In the genomic region with DNA sequence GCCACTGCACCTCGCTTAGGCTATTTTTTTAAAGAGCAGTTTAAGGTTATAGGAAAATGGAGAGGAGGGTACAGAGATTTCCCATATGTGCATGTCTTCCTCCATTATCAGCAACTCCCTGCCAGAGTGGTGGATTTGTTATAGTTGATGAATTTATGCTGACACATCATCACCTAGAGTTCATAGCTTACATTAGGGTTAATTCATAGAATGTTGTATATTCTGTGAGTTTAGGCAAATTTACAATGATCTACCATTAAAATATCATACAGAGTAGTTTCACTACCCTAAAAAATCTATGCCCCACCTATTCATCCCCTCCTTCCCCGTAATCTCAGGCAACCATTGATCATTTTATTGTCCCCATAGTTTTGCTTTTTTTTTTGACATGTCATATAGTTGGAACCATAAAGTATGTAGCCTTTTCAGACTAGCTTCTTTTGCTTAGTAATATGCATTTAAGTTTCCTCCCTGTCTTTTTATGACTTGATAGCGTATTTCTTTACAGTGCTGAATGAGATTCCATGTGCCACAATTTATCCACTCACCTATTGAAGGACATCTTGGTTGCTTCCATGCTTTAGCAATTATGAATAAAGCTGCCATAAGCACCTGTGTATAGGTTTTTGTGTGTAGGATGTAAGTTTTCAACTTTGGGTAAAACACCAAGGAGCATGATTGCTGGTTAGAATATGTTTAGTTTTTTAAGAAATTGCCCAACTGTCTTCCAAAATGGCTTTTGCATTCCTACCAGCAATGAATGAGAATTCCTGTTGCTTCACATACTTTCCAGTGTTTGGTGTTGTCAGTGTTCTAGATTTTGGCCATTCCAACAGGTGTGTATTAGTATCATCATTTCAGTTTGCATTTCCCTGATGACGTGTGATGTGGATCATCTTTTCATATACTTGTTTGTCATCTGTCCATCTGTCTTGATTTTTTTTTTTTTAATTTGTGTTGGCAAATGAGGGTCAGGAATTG, we compare ENCODE assay signal across 1 cellular context.
A peak's percentile ranks its signal among the peaks of the same experiment; 100 is the strongest.
TF ChIP-seq lines count a peak whose summit lies in the region.

No MANE protein-coding gene starts in this region.

TF ChIP-seq in K562, 482 proteins besides CTCF, POLR2A, EP300 and RAD21 (continues in another document):
- TF ChIP-seq MAFF (IDR thresholded peaks at IDR 0.05; ENCODE audit: low read length) (peak; percentile 91), ELF2 (CRISPR knock-in tag; IDR thresholded peaks at IDR 0.05) (no peak), ERF (CRISPR knock-in tag; IDR thresholded peaks at IDR 0.05) (no peak), CBX2 (IDR thresholded peaks at IDR 0.05; ENCODE audit: insufficient read depth, low read length, poor library complexity, severe bottlenecking) (no peak), RAD51 (IDR thresholded peaks at IDR 0.05; ENCODE audit: borderline replicate concordance, low read depth) (no peak), NR1H2 (CRISPR knock-in tag; IDR thresholded peaks at IDR 0.05) (no peak), SAP30 (IDR thresholded peaks at IDR 0.05; ENCODE audit: borderline replicate concordance, insufficient read depth, low read depth, low read length, poor library complexity, severe bottlenecking) (no peak), DPF2 (IDR thresholded peaks at IDR 0.05) (no peak), HDAC1 (IDR thresholded peaks at IDR 0.05) (no peak), NCOA2 (IDR thresholded peaks at IDR 0.05; ENCODE audit: partially characterized antibody in 2 of 2) (no peak), CXXC5 (CRISPR knock-in tag; IDR thresholded peaks at IDR 0.05) (no peak), PPARD (CRISPR knock-in tag; IDR thresholded peaks at IDR 0.05) (no peak), WHSC1 (IDR thresholded peaks at IDR 0.05; ENCODE audit: low read length) (no peak), STAT5B (CRISPR knock-in tag; IDR thresholded peaks at IDR 0.05) (no peak), ZNF316 (IDR thresholded peaks at IDR 0.05) (peak; percentile 98), CAMTA2 (CRISPR knock-in tag; conservative IDR thresholded peaks at IDR 0.05) (no peak), HDAC3 (IDR thresholded peaks at IDR 0.05; ENCODE audit: borderline replicate concordance, partially characterized antibody) (no peak), SMAD2 (IDR thresholded peaks at IDR 0.05; ENCODE audit: low read depth, low read length) (no peak)
- TF ChIP-seq, protein P1, sequence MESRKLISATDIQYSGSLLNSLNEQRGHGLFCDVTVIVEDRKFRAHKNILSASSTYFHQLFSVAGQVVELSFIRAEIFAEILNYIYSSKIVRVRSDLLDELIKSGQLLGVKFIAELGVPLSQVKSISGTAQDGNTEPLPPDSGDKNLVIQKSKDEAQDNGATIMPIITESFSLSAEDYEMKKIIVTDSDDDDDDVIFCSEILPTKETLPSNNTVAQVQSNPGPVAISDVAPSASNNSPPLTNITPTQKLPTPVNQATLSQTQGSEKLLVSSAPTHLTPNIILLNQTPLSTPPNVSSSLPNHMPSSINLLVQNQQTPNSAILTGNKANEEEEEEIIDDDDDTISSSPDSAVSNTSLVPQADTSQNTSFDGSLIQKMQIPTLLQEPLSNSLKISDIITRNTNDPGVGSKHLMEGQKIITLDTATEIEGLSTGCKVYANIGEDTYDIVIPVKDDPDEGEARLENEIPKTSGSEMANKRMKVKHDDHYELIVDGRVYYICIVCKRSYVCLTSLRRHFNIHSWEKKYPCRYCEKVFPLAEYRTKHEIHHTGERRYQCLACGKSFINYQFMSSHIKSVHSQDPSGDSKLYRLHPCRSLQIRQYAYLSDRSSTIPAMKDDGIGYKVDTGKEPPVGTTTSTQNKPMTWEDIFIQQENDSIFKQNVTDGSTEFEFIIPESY (CRISPR knock-in tag; IDR thresholded peaks at IDR 0.05), result no peak
- TF ChIP-seq, protein P2, sequence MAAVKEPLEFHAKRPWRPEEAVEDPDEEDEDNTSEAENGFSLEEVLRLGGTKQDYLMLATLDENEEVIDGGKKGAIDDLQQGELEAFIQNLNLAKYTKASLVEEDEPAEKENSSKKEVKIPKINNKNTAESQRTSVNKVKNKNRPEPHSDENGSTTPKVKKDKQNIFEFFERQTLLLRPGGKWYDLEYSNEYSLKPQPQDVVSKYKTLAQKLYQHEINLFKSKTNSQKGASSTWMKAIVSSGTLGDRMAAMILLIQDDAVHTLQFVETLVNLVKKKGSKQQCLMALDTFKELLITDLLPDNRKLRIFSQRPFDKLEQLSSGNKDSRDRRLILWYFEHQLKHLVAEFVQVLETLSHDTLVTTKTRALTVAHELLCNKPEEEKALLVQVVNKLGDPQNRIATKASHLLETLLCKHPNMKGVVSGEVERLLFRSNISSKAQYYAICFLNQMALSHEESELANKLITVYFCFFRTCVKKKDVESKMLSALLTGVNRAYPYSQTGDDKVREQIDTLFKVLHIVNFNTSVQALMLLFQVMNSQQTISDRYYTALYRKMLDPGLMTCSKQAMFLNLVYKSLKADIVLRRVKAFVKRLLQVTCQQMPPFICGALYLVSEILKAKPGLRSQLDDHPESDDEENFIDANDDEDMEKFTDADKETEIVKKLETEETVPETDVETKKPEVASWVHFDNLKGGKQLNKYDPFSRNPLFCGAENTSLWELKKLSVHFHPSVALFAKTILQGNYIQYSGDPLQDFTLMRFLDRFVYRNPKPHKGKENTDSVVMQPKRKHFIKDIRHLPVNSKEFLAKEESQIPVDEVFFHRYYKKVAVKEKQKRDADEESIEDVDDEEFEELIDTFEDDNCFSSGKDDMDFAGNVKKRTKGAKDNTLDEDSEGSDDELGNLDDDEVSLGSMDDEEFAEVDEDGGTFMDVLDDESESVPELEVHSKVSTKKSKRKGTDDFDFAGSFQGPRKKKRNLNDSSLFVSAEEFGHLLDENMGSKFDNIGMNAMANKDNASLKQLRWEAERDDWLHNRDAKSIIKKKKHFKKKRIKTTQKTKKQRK (IDR thresholded peaks at IDR 0.05; ENCODE audit: borderline replicate concordance, low read depth, low read length), result no peak
- TF ChIP-seq, protein P3, sequence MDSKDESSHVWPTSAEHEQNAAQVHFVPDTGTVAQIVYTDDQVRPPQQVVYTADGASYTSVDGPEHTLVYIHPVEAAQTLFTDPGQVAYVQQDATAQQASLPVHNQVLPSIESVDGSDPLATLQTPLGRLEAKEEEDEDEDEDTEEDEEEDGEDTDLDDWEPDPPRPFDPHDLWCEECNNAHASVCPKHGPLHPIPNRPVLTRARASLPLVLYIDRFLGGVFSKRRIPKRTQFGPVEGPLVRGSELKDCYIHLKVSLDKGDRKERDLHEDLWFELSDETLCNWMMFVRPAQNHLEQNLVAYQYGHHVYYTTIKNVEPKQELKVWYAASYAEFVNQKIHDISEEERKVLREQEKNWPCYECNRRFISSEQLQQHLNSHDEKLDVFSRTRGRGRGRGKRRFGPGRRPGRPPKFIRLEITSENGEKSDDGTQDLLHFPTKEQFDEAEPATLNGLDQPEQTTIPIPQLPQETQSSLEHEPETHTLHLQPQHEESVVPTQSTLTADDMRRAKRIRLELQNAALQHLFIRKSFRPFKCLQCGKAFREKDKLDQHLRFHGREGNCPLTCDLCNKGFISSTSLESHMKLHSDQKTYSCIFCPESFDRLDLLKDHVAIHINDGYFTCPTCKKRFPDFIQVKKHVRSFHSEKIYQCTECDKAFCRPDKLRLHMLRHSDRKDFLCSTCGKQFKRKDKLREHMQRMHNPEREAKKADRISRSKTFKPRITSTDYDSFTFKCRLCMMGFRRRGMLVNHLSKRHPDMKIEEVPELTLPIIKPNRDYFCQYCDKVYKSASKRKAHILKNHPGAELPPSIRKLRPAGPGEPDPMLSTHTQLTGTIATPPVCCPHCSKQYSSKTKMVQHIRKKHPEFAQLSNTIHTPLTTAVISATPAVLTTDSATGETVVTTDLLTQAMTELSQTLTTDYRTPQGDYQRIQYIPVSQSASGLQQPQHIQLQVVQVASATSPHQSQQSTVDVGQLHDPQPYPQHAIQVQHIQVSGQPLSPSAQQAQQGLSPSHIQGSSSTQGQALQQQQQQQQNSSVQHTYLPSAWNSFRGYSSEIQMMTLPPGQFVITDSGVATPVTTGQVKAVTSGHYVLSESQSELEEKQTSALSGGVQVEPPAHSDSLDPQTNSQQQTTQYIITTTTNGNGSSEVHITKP (IDR thresholded peaks at IDR 0.05; ENCODE audit: partially characterized antibody), result no peak
- TF ChIP-seq, protein P4, sequence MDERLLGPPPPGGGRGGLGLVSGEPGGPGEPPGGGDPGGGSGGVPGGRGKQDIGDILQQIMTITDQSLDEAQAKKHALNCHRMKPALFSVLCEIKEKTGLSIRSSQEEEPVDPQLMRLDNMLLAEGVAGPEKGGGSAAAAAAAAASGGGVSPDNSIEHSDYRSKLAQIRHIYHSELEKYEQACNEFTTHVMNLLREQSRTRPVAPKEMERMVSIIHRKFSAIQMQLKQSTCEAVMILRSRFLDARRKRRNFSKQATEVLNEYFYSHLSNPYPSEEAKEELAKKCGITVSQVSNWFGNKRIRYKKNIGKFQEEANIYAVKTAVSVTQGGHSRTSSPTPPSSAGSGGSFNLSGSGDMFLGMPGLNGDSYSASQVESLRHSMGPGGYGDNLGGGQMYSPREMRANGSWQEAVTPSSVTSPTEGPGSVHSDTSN (CRISPR knock-in tag; IDR thresholded peaks at IDR 0.05; ENCODE audit: low read depth), result no peak
- TF ChIP-seq, protein P4 (tag; conservative IDR thresholded peaks at IDR 0.05; ENCODE audit: low read depth), result 0 out of 2 replicates have a peak, but pooled peaks have one; percentile 31
- TF ChIP-seq, protein P5, sequence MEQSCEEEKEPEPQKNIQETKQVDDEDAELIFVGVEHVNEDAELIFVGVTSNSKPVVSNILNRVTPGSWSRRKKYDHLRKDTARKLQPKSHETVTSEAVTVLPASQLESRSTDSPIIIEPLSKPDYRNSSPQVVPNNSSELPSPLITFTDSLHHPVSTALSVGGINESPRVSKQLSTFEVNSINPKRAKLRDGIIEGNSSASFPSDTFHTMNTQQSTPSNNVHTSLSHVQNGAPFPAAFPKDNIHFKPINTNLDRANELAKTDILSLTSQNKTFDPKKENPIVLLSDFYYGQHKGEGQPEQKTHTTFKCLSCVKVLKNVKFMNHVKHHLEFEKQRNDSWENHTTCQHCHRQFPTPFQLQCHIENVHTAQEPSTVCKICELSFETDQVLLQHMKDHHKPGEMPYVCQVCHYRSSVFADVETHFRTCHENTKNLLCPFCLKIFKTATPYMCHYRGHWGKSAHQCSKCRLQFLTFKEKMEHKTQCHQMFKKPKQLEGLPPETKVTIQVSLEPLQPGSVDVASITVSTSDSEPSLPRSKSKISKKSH (CRISPR knock-in tag; IDR thresholded peaks at IDR 0.05), result no peak
- TF ChIP-seq, protein P6, sequence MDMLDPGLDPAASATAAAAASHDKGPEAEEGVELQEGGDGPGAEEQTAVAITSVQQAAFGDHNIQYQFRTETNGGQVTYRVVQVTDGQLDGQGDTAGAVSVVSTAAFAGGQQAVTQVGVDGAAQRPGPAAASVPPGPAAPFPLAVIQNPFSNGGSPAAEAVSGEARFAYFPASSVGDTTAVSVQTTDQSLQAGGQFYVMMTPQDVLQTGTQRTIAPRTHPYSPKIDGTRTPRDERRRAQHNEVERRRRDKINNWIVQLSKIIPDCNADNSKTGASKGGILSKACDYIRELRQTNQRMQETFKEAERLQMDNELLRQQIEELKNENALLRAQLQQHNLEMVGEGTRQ (CRISPR knock-in tag; IDR thresholded peaks at IDR 0.05), result no peak
- TF ChIP-seq, protein P7, sequence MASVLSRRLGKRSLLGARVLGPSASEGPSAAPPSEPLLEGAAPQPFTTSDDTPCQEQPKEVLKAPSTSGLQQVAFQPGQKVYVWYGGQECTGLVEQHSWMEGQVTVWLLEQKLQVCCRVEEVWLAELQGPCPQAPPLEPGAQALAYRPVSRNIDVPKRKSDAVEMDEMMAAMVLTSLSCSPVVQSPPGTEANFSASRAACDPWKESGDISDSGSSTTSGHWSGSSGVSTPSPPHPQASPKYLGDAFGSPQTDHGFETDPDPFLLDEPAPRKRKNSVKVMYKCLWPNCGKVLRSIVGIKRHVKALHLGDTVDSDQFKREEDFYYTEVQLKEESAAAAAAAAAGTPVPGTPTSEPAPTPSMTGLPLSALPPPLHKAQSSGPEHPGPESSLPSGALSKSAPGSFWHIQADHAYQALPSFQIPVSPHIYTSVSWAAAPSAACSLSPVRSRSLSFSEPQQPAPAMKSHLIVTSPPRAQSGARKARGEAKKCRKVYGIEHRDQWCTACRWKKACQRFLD (CRISPR knock-in tag; IDR thresholded peaks at IDR 0.05), result no peak
- TF ChIP-seq, protein P8, sequence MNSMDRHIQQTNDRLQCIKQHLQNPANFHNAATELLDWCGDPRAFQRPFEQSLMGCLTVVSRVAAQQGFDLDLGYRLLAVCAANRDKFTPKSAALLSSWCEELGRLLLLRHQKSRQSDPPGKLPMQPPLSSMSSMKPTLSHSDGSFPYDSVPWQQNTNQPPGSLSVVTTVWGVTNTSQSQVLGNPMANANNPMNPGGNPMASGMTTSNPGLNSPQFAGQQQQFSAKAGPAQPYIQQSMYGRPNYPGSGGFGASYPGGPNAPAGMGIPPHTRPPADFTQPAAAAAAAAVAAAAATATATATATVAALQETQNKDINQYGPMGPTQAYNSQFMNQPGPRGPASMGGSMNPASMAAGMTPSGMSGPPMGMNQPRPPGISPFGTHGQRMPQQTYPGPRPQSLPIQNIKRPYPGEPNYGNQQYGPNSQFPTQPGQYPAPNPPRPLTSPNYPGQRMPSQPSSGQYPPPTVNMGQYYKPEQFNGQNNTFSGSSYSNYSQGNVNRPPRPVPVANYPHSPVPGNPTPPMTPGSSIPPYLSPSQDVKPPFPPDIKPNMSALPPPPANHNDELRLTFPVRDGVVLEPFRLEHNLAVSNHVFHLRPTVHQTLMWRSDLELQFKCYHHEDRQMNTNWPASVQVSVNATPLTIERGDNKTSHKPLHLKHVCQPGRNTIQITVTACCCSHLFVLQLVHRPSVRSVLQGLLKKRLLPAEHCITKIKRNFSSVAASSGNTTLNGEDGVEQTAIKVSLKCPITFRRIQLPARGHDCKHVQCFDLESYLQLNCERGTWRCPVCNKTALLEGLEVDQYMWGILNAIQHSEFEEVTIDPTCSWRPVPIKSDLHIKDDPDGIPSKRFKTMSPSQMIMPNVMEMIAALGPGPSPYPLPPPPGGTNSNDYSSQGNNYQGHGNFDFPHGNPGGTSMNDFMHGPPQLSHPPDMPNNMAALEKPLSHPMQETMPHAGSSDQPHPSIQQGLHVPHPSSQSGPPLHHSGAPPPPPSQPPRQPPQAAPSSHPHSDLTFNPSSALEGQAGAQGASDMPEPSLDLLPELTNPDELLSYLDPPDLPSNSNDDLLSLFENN (IDR thresholded peaks at IDR 0.05; ENCODE audit: low read depth in 2 of 2, low read length in 2 of 2), result no peak
- TF ChIP-seq, protein P9, sequence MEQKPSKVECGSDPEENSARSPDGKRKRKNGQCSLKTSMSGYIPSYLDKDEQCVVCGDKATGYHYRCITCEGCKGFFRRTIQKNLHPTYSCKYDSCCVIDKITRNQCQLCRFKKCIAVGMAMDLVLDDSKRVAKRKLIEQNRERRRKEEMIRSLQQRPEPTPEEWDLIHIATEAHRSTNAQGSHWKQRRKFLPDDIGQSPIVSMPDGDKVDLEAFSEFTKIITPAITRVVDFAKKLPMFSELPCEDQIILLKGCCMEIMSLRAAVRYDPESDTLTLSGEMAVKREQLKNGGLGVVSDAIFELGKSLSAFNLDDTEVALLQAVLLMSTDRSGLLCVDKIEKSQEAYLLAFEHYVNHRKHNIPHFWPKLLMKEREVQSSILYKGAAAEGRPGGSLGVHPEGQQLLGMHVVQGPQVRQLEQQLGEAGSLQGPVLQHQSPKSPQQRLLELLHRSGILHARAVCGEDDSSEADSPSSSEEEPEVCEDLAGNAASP (IDR thresholded peaks at IDR 0.05), result no peak
